In the genomic region with DNA sequence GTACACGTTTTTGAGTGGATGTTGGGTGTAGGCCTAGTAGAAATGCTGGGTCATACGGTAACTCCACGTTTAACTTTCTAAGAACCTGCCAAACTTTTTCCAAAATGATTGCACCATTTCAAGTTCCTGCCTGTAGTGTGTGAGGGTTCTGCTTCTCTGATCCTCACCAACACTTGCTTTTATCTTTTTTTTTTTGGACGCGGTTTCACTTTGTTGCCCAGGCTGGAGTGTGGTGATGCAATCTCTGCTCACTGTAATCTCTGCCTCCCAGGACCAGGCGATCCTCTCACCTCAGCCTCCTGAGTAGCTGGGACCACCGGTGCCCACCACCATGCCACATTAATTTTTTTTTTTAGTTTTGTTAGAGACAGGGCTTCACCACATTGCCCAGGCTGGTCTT, we compare ENCODE assay signal across 1 cellular context.
TF ChIP-seq lines count a peak whose summit lies in the region.

No MANE protein-coding gene starts in this region.

TF ChIP-seq in WTC11, 78 proteins besides CTCF, POLR2A, EP300 and RAD21 (continued from another document):
- TF ChIP-seq ZNF219 (CRISPR knock-in tag; IDR thresholded peaks at IDR 0.05; ENCODE audit: borderline replicate concordance) (no peak), ELF4 (CRISPR knock-in tag; IDR thresholded peaks at IDR 0.05; ENCODE audit: low read depth) (no peak), GABPB1 (CRISPR knock-in tag; IDR thresholded peaks at IDR 0.05) (no peak), KAT7 (CRISPR knock-in tag; IDR thresholded peaks at IDR 0.05; ENCODE audit: borderline replicate concordance) (no peak)
- TF ChIP-seq, protein P1, sequence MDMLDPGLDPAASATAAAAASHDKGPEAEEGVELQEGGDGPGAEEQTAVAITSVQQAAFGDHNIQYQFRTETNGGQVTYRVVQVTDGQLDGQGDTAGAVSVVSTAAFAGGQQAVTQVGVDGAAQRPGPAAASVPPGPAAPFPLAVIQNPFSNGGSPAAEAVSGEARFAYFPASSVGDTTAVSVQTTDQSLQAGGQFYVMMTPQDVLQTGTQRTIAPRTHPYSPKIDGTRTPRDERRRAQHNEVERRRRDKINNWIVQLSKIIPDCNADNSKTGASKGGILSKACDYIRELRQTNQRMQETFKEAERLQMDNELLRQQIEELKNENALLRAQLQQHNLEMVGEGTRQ (CRISPR knock-in tag; IDR thresholded peaks at IDR 0.05), result no peak
- TF ChIP-seq, protein P2, sequence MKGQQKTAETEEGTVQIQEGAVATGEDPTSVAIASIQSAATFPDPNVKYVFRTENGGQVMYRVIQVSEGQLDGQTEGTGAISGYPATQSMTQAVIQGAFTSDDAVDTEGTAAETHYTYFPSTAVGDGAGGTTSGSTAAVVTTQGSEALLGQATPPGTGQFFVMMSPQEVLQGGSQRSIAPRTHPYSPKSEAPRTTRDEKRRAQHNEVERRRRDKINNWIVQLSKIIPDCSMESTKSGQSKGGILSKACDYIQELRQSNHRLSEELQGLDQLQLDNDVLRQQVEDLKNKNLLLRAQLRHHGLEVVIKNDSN (CRISPR knock-in tag; IDR thresholded peaks at IDR 0.05), result no peak
- TF ChIP-seq, protein P3, sequence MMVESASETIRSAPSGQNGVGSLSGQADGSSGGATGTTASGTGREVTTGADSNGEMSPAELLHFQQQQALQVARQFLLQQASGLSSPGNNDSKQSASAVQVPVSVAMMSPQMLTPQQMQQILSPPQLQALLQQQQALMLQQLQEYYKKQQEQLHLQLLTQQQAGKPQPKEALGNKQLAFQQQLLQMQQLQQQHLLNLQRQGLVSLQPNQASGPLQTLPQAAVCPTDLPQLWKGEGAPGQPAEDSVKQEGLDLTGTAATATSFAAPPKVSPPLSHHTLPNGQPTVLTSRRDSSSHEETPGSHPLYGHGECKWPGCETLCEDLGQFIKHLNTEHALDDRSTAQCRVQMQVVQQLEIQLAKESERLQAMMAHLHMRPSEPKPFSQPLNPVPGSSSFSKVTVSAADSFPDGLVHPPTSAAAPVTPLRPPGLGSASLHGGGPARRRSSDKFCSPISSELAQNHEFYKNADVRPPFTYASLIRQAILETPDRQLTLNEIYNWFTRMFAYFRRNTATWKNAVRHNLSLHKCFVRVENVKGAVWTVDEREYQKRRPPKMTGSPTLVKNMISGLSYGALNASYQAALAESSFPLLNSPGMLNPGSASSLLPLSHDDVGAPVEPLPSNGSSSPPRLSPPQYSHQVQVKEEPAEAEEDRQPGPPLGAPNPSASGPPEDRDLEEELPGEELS (CRISPR knock-in tag; IDR thresholded peaks at IDR 0.05), result no peak
- TF ChIP-seq, protein P4, sequence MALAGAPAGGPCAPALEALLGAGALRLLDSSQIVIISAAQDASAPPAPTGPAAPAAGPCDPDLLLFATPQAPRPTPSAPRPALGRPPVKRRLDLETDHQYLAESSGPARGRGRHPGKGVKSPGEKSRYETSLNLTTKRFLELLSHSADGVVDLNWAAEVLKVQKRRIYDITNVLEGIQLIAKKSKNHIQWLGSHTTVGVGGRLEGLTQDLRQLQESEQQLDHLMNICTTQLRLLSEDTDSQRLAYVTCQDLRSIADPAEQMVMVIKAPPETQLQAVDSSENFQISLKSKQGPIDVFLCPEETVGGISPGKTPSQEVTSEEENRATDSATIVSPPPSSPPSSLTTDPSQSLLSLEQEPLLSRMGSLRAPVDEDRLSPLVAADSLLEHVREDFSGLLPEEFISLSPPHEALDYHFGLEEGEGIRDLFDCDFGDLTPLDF (CRISPR knock-in tag; IDR thresholded peaks at IDR 0.05), result no peak
- TF ChIP-seq, protein P5, sequence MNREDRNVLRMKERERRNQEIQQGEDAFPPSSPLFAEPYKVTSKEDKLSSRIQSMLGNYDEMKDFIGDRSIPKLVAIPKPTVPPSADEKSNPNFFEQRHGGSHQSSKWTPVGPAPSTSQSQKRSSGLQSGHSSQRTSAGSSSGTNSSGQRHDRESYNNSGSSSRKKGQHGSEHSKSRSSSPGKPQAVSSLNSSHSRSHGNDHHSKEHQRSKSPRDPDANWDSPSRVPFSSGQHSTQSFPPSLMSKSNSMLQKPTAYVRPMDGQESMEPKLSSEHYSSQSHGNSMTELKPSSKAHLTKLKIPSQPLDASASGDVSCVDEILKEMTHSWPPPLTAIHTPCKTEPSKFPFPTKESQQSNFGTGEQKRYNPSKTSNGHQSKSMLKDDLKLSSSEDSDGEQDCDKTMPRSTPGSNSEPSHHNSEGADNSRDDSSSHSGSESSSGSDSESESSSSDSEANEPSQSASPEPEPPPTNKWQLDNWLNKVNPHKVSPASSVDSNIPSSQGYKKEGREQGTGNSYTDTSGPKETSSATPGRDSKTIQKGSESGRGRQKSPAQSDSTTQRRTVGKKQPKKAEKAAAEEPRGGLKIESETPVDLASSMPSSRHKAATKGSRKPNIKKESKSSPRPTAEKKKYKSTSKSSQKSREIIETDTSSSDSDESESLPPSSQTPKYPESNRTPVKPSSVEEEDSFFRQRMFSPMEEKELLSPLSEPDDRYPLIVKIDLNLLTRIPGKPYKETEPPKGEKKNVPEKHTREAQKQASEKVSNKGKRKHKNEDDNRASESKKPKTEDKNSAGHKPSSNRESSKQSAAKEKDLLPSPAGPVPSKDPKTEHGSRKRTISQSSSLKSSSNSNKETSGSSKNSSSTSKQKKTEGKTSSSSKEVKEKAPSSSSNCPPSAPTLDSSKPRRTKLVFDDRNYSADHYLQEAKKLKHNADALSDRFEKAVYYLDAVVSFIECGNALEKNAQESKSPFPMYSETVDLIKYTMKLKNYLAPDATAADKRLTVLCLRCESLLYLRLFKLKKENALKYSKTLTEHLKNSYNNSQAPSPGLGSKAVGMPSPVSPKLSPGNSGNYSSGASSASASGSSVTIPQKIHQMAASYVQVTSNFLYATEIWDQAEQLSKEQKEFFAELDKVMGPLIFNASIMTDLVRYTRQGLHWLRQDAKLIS (CRISPR knock-in tag; IDR thresholded peaks at IDR 0.05; ENCODE audit: borderline replicate concordance), result no peak
